In genomic region chr9:71780953-71781352, GRCh38 we compare ENCODE assay signal across 1 cellular context.
TF ChIP-seq lines count a peak whose summit lies in the region.

No MANE protein-coding gene starts in this region.

TF ChIP-seq in GM12878, 131 proteins besides CTCF, POLR2A, EP300 and RAD21 (continued from another document):
- no peak for TF ChIP-seq CUX1 (IDR thresholded peaks at IDR 0.05; ENCODE audit: insufficient replicate concordance, low read depth, low read length)
